ENCODE assay signal across 18 cellular contexts in the genomic region with DNA sequence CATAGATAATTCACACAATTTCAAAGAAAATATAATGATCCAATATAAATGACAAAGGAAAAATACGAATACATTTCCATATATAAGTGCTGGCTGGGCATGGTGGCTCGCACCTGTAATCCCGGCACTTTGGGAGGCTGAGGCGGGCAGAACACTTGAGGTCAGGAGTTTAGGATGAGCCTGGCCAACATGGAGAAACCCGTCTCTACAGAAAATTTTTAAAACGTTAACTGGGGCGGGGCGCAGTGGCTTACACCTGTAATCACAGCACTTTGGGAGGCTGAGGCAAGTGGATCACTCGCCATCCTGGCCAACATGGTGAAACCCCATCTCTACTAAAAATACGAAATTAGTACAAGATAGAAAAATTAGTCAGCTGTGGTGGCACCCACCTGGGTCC. TPM values are rescaled to one million over a fixed set of nuclear protein-coding genes. Genes with fewer than 3 reads are reported as not detected.
DNase-seq lines count a peak whose midpoint lies in the region; TF ChIP-seq lines count a peak whose summit lies in the region.
"Had no signal": no experiment of that assay in that cellular context is flagged by ENCODE, and none has a peak within 500 bp of the region (broad histone marks: within the 10 kb centered on the region; RNA-seq: fewer than 3 reads in every experiment).

No MANE protein-coding gene starts in this region.

- WGBS in thymus, result 83% methylated on average over 10 of the region's 10 CpGs

- no peaks in the 10 kb centered on the region for H3K27me3 Mint-ChIP-seq in activated naive CD4-positive, alpha-beta T cell treated with anti-CD3 and anti-CD28 coated beads for 36 hours (ENCODE audit: low read depth)

- H3K9me3 ChIP-seq in OCI-LY1 (ENCODE audit: low read length) (no peaks in the 10 kb centered on the region), colonic mucosa (no peaks in the 10 kb centered on the region), thymus (ENCODE audit: control insufficient read depth) (no peaks in the 10 kb centered on the region)
- H3K9me3 ChIP-seq: SJSA1 had no signal

- no peaks in the 10 kb centered on the region for H3K36me3 ChIP-seq in OCI-LY1 (ENCODE audit: insufficient read depth, low read length)
- no peaks in the 10 kb centered on the region for H3K36me3 ChIP-seq in colonic mucosa
- peaks cover 5% of the 10 kb centered on the region for H3K36me3 ChIP-seq in thymus (ENCODE audit: control insufficient read depth, insufficient read depth)

- peaks cover 67% of the 10 kb centered on the region for H3K4me1 ChIP-seq in OCI-LY1 (ENCODE audit: insufficient read depth, low read length, severe bottlenecking)
- H3K4me1 ChIP-seq in colonic mucosa, result peaks cover 10% of the 10 kb centered on the region
- H3K4me1 ChIP-seq in thymus (ENCODE audit: control insufficient read depth, insufficient read depth, low read length), result peaks cover 41% of the 10 kb centered on the region
- H3K4me1 ChIP-seq: SJSA1 had no signal

- H3K4me1 Mint-ChIP-seq in activated naive CD4-positive, alpha-beta T cell treated with anti-CD3 and anti-CD28 coated beads for 36 hours (ENCODE audit: low read depth), result peaks cover 69% of the 10 kb centered on the region

- DNase-seq in activated naive CD4-positive, alpha-beta T cell treated with anti-CD3 and anti-CD28 coated beads for 36 hours, result no peak
- no peak for DNase-seq in activated naive CD4-positive, alpha-beta T cell treated with Interleukin-2 at 50 U/mL for 16 hours
- DNase-seq in colonic mucosa (no peak), medulla oblongata (ENCODE audit: extremely low spot score) (no peak), A172 (ENCODE audit: low spot score) (no peak), NCI-H128 (lab: John Stamatoyannopoulos, UW; ENCODE audit: unreplicated experiment) (no peak)
- DNase-seq: activated CD4-positive, alpha-beta T cell treated with anti-CD3 and anti-CD28 coated beads, Interleukin-2, amount 50 U/mL, for 4 hours; aorta; GDM1; GOT3; hypothalamus; NCI-H2029; NCI-H510A; nucleus accumbens; PC-3 had no signal

- H3K9ac ChIP-seq in OCI-LY1 (ENCODE audit: low read length) (no peak overlapping the region), colonic mucosa (ENCODE audit: low read depth in 2 of 2, low read length in 2 of 2) (no peak overlapping the region)

- peak overlapping the region; percentile 87 for H3K27ac Mint-ChIP-seq in activated naive CD4-positive, alpha-beta T cell treated with anti-CD3 and anti-CD28 coated beads for 36 hours

- no peaks in the 10 kb centered on the region for H3K27me3 ChIP-seq in OCI-LY1 (ENCODE audit: insufficient read depth, low read length)
- H3K27me3 ChIP-seq in colonic mucosa, result no peaks in the 10 kb centered on the region
- H3K27me3 ChIP-seq in thymus (ENCODE audit: control insufficient read depth, insufficient read depth), result no peaks in the 10 kb centered on the region
- H3K27me3 ChIP-seq: SJSA1 had no signal

- H3F3A ChIP-seq in OCI-LY1 (ENCODE audit: insufficient read depth, low read length), result no peaks in the 10 kb centered on the region

- H2AFZ ChIP-seq in OCI-LY1 (ENCODE audit: low read length), result no peak overlapping the region

- H3K79me2 ChIP-seq in OCI-LY1 (ENCODE audit: insufficient read depth, low read length), result no peaks in the 10 kb centered on the region

- H3K4me3 ChIP-seq in OCI-LY1 (ENCODE audit: low read depth, low read length, poor library complexity, severe bottlenecking) (no peak overlapping the region), colonic mucosa (no peak overlapping the region), thymus (ENCODE audit: low read length) (no peak overlapping the region)
- H3K4me3 ChIP-seq: SJSA1 had no signal

- no peaks in the 10 kb centered on the region for H3K9me2 ChIP-seq in OCI-LY1 (ENCODE audit: low read depth, low read length)

- H3K36me3 Mint-ChIP-seq in activated naive CD4-positive, alpha-beta T cell treated with anti-CD3 and anti-CD28 coated beads for 36 hours (ENCODE audit: low read depth), result peaks cover 14% of the 10 kb centered on the region

- CTCF ChIA-PET in activated naive CD4-positive, alpha-beta T cell treated with anti-CD3 and anti-CD28 coated beads for 36 hours (lab: Charles Lee), result interaction anchor here (0.6 to 1.2 kb wide), 3 partner anchors 11 to 86 kb away, joined by 3 read pairs; no protein-coding TSS in a partner anchor

- intact Hi-C loops in activated naive CD4-positive, alpha-beta T cell treated with anti-CD3 and anti-CD28 coated beads for 36 hours (cut with micrococcal nuclease), result no loop called here
- intact Hi-C loops in colonic mucosa (cut with DNase I), result no loop called here

- H4K20me1 ChIP-seq in OCI-LY1 (ENCODE audit: insufficient read depth, low read length), result no peaks in the 10 kb centered on the region

- no peak for TF ChIP-seq CTCF in OCI-LY1 (IDR thresholded peaks at IDR 0.05; ENCODE audit: low read length)
- TF ChIP-seq CTCF in colonic mucosa (IDR thresholded peaks at IDR 0.05), result no peak

- H3K4me3 Mint-ChIP-seq in activated naive CD4-positive, alpha-beta T cell treated with anti-CD3 and anti-CD28 coated beads for 36 hours, result no peak overlapping the region

- peak overlapping the region; percentile 51; the same call in 1 of the 2 replicates for H3K4me2 ChIP-seq in OCI-LY1 (ENCODE audit: low read length)

- peak overlapping the region; percentile 91 for H3K27ac ChIP-seq in OCI-LY1 (ENCODE audit: low read depth, low read length, poor library complexity, severe bottlenecking)
- H3K27ac ChIP-seq in colonic mucosa, result peak overlapping the region; percentile 60
- peak overlapping the region; percentile 90 for H3K27ac ChIP-seq in thymus (ENCODE audit: low read depth)
- H3K27ac ChIP-seq: SJSA1 had no signal

- no peaks in the 10 kb centered on the region for H3K9me3 Mint-ChIP-seq in activated naive CD4-positive, alpha-beta T cell treated with anti-CD3 and anti-CD28 coated beads for 36 hours

RNA-seq across cellular contexts. Expression of a gene that starts 14.9 kb away (rescaled TPM):
- 10 to 100 TPM; 49.8 to 51.4 TPM for total RNA-seq in activated naive CD4-positive, alpha-beta T cell treated with anti-CD3 and anti-CD28 coated beads for 36 hours
- total RNA-seq in colonic mucosa, result 100 to 1,000 TPM; 166 to 186 TPM
- 30.1 TPM for polyA plus RNA-seq in thymus
- total RNA-seq in A172 (2014; rRNA removed; shearing (Covaris generic)), result 0.34 and 0.46 TPM in 2 replicates
- total RNA-seq: SJSA1 had no signal

Comparison
In these comparisons a context has a peak if more than half of its experiments do, and no peak if none do; other contexts are left out.
1. RNA of a gene that starts 14.9 kb away (total RNA-seq): 166 to 186 TPM in colonic mucosa and 49.8 to 51.4 TPM in activated naive CD4-positive, alpha-beta T cell treated with anti-CD3 and anti-CD28 coated beads for 36 hours; 0.34 to 0.46 TPM in A172; every median in the first group is over 10 times any median in the second.
2. Peak in every context shown above with its lines, with median percentiles within 50 percentile points of each other: H3K27ac ChIP-seq.